In genomic region chr5:115602585-115603125, GRCh38 we compare ENCODE assay signal across 8 cellular contexts. TPM values are rescaled to one million over a fixed set of nuclear protein-coding genes. Genes with fewer than 3 reads are reported as not detected.
DNase-seq lines count a peak whose midpoint lies in the region; ATAC-seq and TF ChIP-seq lines count a peak whose summit lies in the region.

No MANE protein-coding gene starts in this region.

- H3K4me2 ChIP-seq in KMS-11 = no peak overlapping the region; the same call in 1 of the 2 replicates

- H3K27ac ChIP-seq in KMS-11 = no peak overlapping the region

- TF ChIP-seq CTCF in KMS-11 (conservative IDR thresholded peaks at IDR 0.05; ENCODE audit: low read depth, low read length) (no peak), chondrocyte (IDR thresholded peaks at IDR 0.05) (no peak)

- no peak for DNase-seq in Right ventricle myocardium inferior (ENCODE audit: missing footprints)
- DNase-seq in cardiac septum (ENCODE audit: low spot score) = no peak
- DNase-seq in chondrocyte (ENCODE audit: low spot score) = no peak
- peak; percentile 45 for DNase-seq in midbrain (lab: John Stamatoyannopoulos, UW)
- DNase-seq in ecto neural progenitor cell (ENCODE audit: low spot score) = no peak
- DNase-seq in NK-92 (lab: John Stamatoyannopoulos, UW; ENCODE audit: unreplicated experiment) = no peak

- peak overlapping the region; percentile 70 for H3K4me3 Mint-ChIP-seq in chondrocyte (ENCODE audit: unreplicated experiment)

- no peaks in the 10 kb centered on the region for H3K27me3 ChIP-seq in KMS-11 (ENCODE audit: insufficient read depth, low read depth)

- ATAC-seq in Right ventricle myocardium inferior (peak; percentile 11), GM18498 (IDR thresholded peaks at IDR 0.05; ENCODE audit: unreplicated experiment) (no peak)

- H3K27ac Mint-ChIP-seq in chondrocyte (ENCODE audit: unreplicated experiment) = peak overlapping the region; percentile 90

- H2AFZ ChIP-seq in KMS-11 (ENCODE audit: low read depth) = peak overlapping the region; percentile 74; the same call in 1 of the 2 replicates

- H3K79me2 ChIP-seq in KMS-11 (ENCODE audit: insufficient read depth, low read depth) = no peaks in the 10 kb centered on the region

- intact Hi-C loops in Right ventricle myocardium inferior (cut with DNase I) = no loop called here
- intact Hi-C loops in cardiac septum (cut with DNase I) = no loop called here

- no peak overlapping the region; the same call in 1 of the 2 replicates for H3K9ac ChIP-seq in KMS-11

- peaks cover 29% of the 10 kb centered on the region for H3K4me1 Mint-ChIP-seq in chondrocyte (ENCODE audit: low read depth)

- H3K4me1 ChIP-seq in KMS-11 (ENCODE audit: low read depth, poor library complexity, severe bottlenecking) = peaks cover 28% of the 10 kb centered on the region

- H3K36me3 Mint-ChIP-seq in chondrocyte (ENCODE audit: low read depth) = peaks cover 2% of the 10 kb centered on the region

- H3K4me3 ChIP-seq in KMS-11 (IDR thresholded peaks at IDR 0.05; ENCODE audit: insufficient read depth, low read depth, low read length) = no peak overlapping the region

- no peaks in the 10 kb centered on the region for H3K9me3 Mint-ChIP-seq in chondrocyte (ENCODE audit: low read depth)

- H3K36me3 ChIP-seq in KMS-11 (ENCODE audit: insufficient read depth) = no peaks in the 10 kb centered on the region

- H3K27me3 Mint-ChIP-seq in chondrocyte (ENCODE audit: low read depth) = no peaks in the 10 kb centered on the region

- no peaks in the 10 kb centered on the region for H4K20me1 ChIP-seq in KMS-11 (ENCODE audit: insufficient read depth)

RNA-seq across cellular contexts. Expression of gene TICAM2, which starts 0.4 kb away (rescaled TPM):
- total RNA-seq in Right ventricle myocardium inferior = 3.3 TPM
- 2.0 TPM for total RNA-seq in cardiac septum
- 3.2 to 4.7 TPM (median 4.0 TPM) in 3 replicates for total RNA-seq in chondrocyte

RNA-seq across cellular contexts. Expression of gene TMED7, which starts 23.2 kb away (rescaled TPM):
- total RNA-seq in Right ventricle myocardium inferior (66.6 TPM), cardiac septum (79.1 TPM), chondrocyte (122 to 146 TPM (median 132 TPM) in 3 replicates)

RNA-seq across cellular contexts. Expression of gene FEM1C, which starts 58.1 kb away (rescaled TPM):
- total RNA-seq in Right ventricle myocardium inferior (46.9 TPM), cardiac septum (56.1 TPM), chondrocyte (14.8 to 15.4 TPM (median 14.8 TPM) in 3 replicates)
